Comparison of ENCODE assay signal across 11 cellular contexts in the genomic region with DNA sequence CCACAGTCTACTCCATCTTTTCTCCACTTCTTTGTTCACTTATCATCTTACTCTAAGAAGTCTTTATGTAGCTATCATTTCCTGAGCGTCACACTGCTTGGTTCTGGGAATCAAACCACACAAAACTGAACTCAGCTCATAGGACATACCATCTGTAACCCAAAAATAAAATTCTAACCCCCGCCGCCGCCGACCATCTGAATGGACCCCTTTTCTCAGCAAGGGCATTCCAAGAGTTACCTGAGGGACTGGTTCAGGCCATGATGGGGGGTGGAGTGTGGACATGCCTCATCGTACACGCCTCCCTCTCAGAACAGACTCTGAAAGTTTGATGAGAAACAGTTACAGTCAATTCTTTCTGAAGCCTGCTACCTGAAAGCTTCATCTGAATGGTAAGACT. TPM values are rescaled to one million over a fixed set of nuclear protein-coding genes. Genes with fewer than 3 reads are reported as not detected.
DNase-seq lines count a peak whose midpoint lies in the region; ATAC-seq and TF ChIP-seq lines count a peak whose summit lies in the region.
"Had no signal": no experiment of that assay in that cellular context is flagged by ENCODE, and none has a peak within 500 bp of the region (broad histone marks: within the 10 kb centered on the region; RNA-seq: fewer than 3 reads in every experiment).

No MANE protein-coding gene starts in this region.

- DNase-seq in CD4-positive, alpha-beta memory T cell = peak in 4 of 5 donors; percentile 46 to 65 (median 52)
- no peak for DNase-seq in neuronal stem cell (ENCODE audit: low spot score)
- DNase-seq in psoas muscle = no peak
- no peak for DNase-seq in DMS 273 treated with DMSO at 0.1 percent for 48 hours (lab: John Stamatoyannopoulos, UW)
- DNase-seq: RPMI8226, upper lobe of right lung had no signal

- no peaks in the 10 kb centered on the region for H3K79me1 ChIP-seq in neuronal stem cell (ENCODE audit: low read depth, low read length)

- no peaks in the 10 kb centered on the region for H3K9me3 ChIP-seq in CD4-positive, alpha-beta memory T cell (ENCODE audit: control insufficient read depth in 1 of 2, low read length in 2 of 2)
- H3K9me3 ChIP-seq in neuronal stem cell (replicated peaks in 1 of 2; ENCODE audit: control insufficient read depth in 2 of 2, insufficient read depth in 1 of 2, low read depth in 1 of 2, low read length in 2 of 2) (no peaks in the 10 kb centered on the region), psoas muscle (no peaks in the 10 kb centered on the region)
- H3K9me3 ChIP-seq: upper lobe of right lung had no signal

- peaks cover 0 to 13% of the 10 kb centered on the region in 2 donors for H3K36me3 Mint-ChIP-seq in CD4-positive, alpha-beta memory T cell
- peaks cover 7% of the 10 kb centered on the region for H3K36me3 Mint-ChIP-seq in T-helper 1 cell treated with Interleukin-12 subunit alpha and Interleukin-12 subunit beta and Interleukin-4 antibody, amounts not matched to agents 30 μg/mL and 1 μg/mL, for 36 hours (ENCODE audit: low read depth)
- no peaks in the 10 kb centered on the region for H3K36me3 Mint-ChIP-seq in activated naive CD4-positive, alpha-beta T cell treated with anti-CD3 and anti-CD28 coated beads, Interleukin-2, amount 50 U/mL, for 24 hours

- no peak overlapping the region for H2BK120ac ChIP-seq in neuronal stem cell (ENCODE audit: low read depth, low read length)

- peaks cover 83% of the 10 kb centered on the region for H3K4me1 ChIP-seq in CD4-positive, alpha-beta memory T cell (ENCODE audit: insufficient read depth, low read length)
- H3K4me1 ChIP-seq in neuronal stem cell (ENCODE audit: control insufficient read depth in 2 of 2, insufficient read depth in 1 of 2, low read depth in 1 of 2, low read length in 2 of 2) (peaks cover 13 to 15% of the 10 kb centered on the region in 2 donors), psoas muscle (no peaks in the 10 kb centered on the region)

- H2AK5ac ChIP-seq in neuronal stem cell (ENCODE audit: low read depth, low read length) = no peak overlapping the region

- WGBS in neuronal stem cell (ENCODE audit: extremely low coverage in 2 of 2, insufficient read length in 2 of 2, insufficient replicate concordance in 1 of 2), 2 donors = no CpG with 5 or more reads among the region's 7 CpGs
- 91 to 95% (median 92%) methylated on average over 7 of the region's 7 CpGs for WGBS in psoas muscle, 3 donors

- CTCF ChIA-PET in CD4-positive, alpha-beta memory T cell (lab: Charles Lee; ENCODE audit: partially characterized antibody) = interaction anchor here (0.5 to 17.0 kb wide), 9 partner anchors 8 to 293 kb away, joined by 3 to 623 read pairs (median 5); a partner anchor contains a TSS

- no peak overlapping the region for H3K9ac ChIP-seq in neuronal stem cell (ENCODE audit: low read depth, low read length, poor library complexity)

- H3K14ac ChIP-seq in neuronal stem cell (ENCODE audit: low read length) = no peak overlapping the region

- H3K18ac ChIP-seq in neuronal stem cell (ENCODE audit: low read length) = peak overlapping the region; percentile 91

- H3K4ac ChIP-seq in neuronal stem cell (ENCODE audit: low read length) = no peak overlapping the region

- no peak for TF ChIP-seq CTCF in psoas muscle (IDR thresholded peaks at IDR 0.05)

- H2AFZ ChIP-seq in neuronal stem cell (ENCODE audit: low read length) = peak overlapping the region; percentile 21

- peak overlapping the region in 1 of 2 donors; percentile 25 for H3K4me3 ChIP-seq in CD4-positive, alpha-beta memory T cell (ENCODE audit: low read length in 2 of 2)
- H3K4me3 ChIP-seq in neuronal stem cell (ENCODE audit: low read length in 2 of 2) (no peak overlapping the region), psoas muscle (no peak overlapping the region)
- H3K4me3 ChIP-seq: upper lobe of right lung had no signal

- ATAC-seq in GM19351 (IDR thresholded peaks at IDR 0.05; ENCODE audit: unreplicated experiment) (no peak), HG02610 (IDR thresholded peaks at IDR 0.05; ENCODE audit: unreplicated experiment) (no peak), psoas muscle (no peak)
- ATAC-seq: upper lobe of right lung had no signal

- no peak overlapping the region for H3K23ac ChIP-seq in neuronal stem cell (ENCODE audit: low read depth, low read length, poor library complexity)

- H3K9me3 Mint-ChIP-seq in CD4-positive, alpha-beta memory T cell = peaks cover 0 to 6% (median 0%) of the 10 kb centered on the region in 8 donors
- peaks cover 4% of the 10 kb centered on the region for H3K9me3 Mint-ChIP-seq in T-helper 1 cell treated with Interleukin-12 subunit alpha and Interleukin-12 subunit beta and Interleukin-4 antibody, amounts not matched to agents 30 μg/mL and 1 μg/mL, for 36 hours
- peaks cover 17% of the 10 kb centered on the region for H3K9me3 Mint-ChIP-seq in activated naive CD4-positive, alpha-beta T cell treated with anti-CD3 and anti-CD28 coated beads, Interleukin-2, amount 50 U/mL, for 24 hours

- H3K4me3 Mint-ChIP-seq in CD4-positive, alpha-beta memory T cell = peak overlapping the region; percentile 64 to 87 (median 76)
- peak overlapping the region; percentile 59 for H3K4me3 Mint-ChIP-seq in T-helper 1 cell treated with Interleukin-12 subunit alpha and Interleukin-12 subunit beta and Interleukin-4 antibody, amounts not matched to agents 30 μg/mL and 1 μg/mL, for 36 hours
- peak overlapping the region; percentile 76 for H3K4me3 Mint-ChIP-seq in activated naive CD4-positive, alpha-beta T cell treated with anti-CD3 and anti-CD28 coated beads, Interleukin-2, amount 50 U/mL, for 24 hours

- H3K27me3 ChIP-seq in CD4-positive, alpha-beta memory T cell (ENCODE audit: insufficient read depth, low read length) = no peaks in the 10 kb centered on the region
- H3K27me3 ChIP-seq in neuronal stem cell (ENCODE audit: control insufficient read depth in 3 of 3, insufficient read depth in 3 of 3, low read depth in 1 of 3, low read length in 3 of 3) (no peaks in the 10 kb centered on the region), psoas muscle (ENCODE audit: insufficient read depth in 3 of 3, low read length in 2 of 3) (no peaks in the 10 kb centered on the region)
- H3K27me3 ChIP-seq: upper lobe of right lung had no signal

- peaks cover 77 to 88% (median 81%) of the 10 kb centered on the region in 4 donors for H3K4me1 Mint-ChIP-seq in CD4-positive, alpha-beta memory T cell
- peaks cover 76% of the 10 kb centered on the region for H3K4me1 Mint-ChIP-seq in T-helper 1 cell treated with Interleukin-12 subunit alpha and Interleukin-12 subunit beta and Interleukin-4 antibody, amounts not matched to agents 30 μg/mL and 1 μg/mL, for 36 hours (ENCODE audit: low read depth)
- peaks cover 94% of the 10 kb centered on the region for H3K4me1 Mint-ChIP-seq in activated naive CD4-positive, alpha-beta T cell treated with anti-CD3 and anti-CD28 coated beads, Interleukin-2, amount 50 U/mL, for 24 hours

- no peaks in the 10 kb centered on the region for H3K36me3 ChIP-seq in CD4-positive, alpha-beta memory T cell (ENCODE audit: insufficient read depth, low read length)
- H3K36me3 ChIP-seq in neuronal stem cell (replicated peaks in 1 of 2; ENCODE audit: control insufficient read depth in 2 of 2, insufficient read depth in 2 of 2, low read length in 2 of 2) (no peaks in the 10 kb centered on the region), psoas muscle (ENCODE audit: insufficient read depth in 1 of 2, low read depth in 1 of 2) (no peaks in the 10 kb centered on the region)
- H3K36me3 ChIP-seq: upper lobe of right lung had no signal

- H4K91ac ChIP-seq in neuronal stem cell (ENCODE audit: low read depth, low read length, poor library complexity) = no peak overlapping the region

- H4K8ac ChIP-seq in neuronal stem cell (ENCODE audit: low read depth, low read length) = no peak overlapping the region

- intact Hi-C loops in CD4-positive, alpha-beta memory T cell (cut with micrococcal nuclease) = loop anchor here (10.0 kb wide), 1 partner anchor 250 kb away; a partner anchor contains a TSS
- intact Hi-C loops in psoas muscle (cut with DNase I) = no loop called here

- peaks cover 0 to 2% of the 10 kb centered on the region in 2 donors for H3K27me3 Mint-ChIP-seq in CD4-positive, alpha-beta memory T cell
- H3K27me3 Mint-ChIP-seq in T-helper 1 cell treated with Interleukin-12 subunit alpha and Interleukin-12 subunit beta and Interleukin-4 antibody, amounts not matched to agents 30 μg/mL and 1 μg/mL, for 36 hours (ENCODE audit: low read depth) = no peaks in the 10 kb centered on the region
- H3K27me3 Mint-ChIP-seq in activated naive CD4-positive, alpha-beta T cell treated with anti-CD3 and anti-CD28 coated beads, Interleukin-2, amount 50 U/mL, for 24 hours = no peaks in the 10 kb centered on the region

- no peak overlapping the region for H3K4me2 ChIP-seq in neuronal stem cell (ENCODE audit: insufficient read depth, low read length, poor library complexity, severe bottlenecking)

- no peak overlapping the region for H2BK15ac ChIP-seq in neuronal stem cell (ENCODE audit: low read length)

- H3K27ac Mint-ChIP-seq in CD4-positive, alpha-beta memory T cell = peak overlapping the region; percentile 87 to 100 (median 97)
- H3K27ac Mint-ChIP-seq in T-helper 1 cell treated with Interleukin-12 subunit alpha and Interleukin-12 subunit beta and Interleukin-4 antibody, amounts not matched to agents 30 μg/mL and 1 μg/mL, for 36 hours = peak overlapping the region; percentile 89
- H3K27ac Mint-ChIP-seq in activated naive CD4-positive, alpha-beta T cell treated with anti-CD3 and anti-CD28 coated beads, Interleukin-2, amount 50 U/mL, for 24 hours = peak overlapping the region; percentile 97

- peak overlapping the region; percentile 48 for H3K27ac ChIP-seq in CD4-positive, alpha-beta memory T cell (ENCODE audit: low read depth, low read length)
- H3K27ac ChIP-seq in neuronal stem cell (replicated peaks; ENCODE audit: low read length) (peak overlapping the region; percentile 29), psoas muscle (no peak overlapping the region)

- no peak overlapping the region for H2BK5ac ChIP-seq in neuronal stem cell (ENCODE audit: low read length)

- POLR2A ChIA-PET in CD4-positive, alpha-beta memory T cell (lab: Charles Lee; ENCODE audit: partially characterized antibody) = interaction anchor here (1.4 to 18.7 kb wide), 10 partner anchors 12 to 541 kb away, joined by 3 to 1434 read pairs (median 8); a partner anchor contains a TSS

- H2BK12ac ChIP-seq in neuronal stem cell (ENCODE audit: low read length) = no peak overlapping the region

RNA-seq across cellular contexts. Expression of a gene that starts 12.6 kb away (rescaled TPM):
- 1 to 10 TPM; 1.7 to 1.9 TPM for total RNA-seq in CD4-positive, alpha-beta memory T cell
- polyA plus RNA-seq in CD4-positive, alpha-beta memory T cell = 10 to 100 TPM; 15.6 to 18.2 TPM
- polyA plus RNA-seq in neuronal stem cell (2013, experiment 1 of 2) = not detected
- polyA plus RNA-seq in neuronal stem cell (2013, experiment 2 of 2) = 0.04 TPM
- total RNA-seq in psoas muscle = 1 to 10 TPM in 1 of 4 donors, under 1 TPM in 3; 0.41 to 2.2 (median 0.61) TPM
- polyA plus RNA-seq in psoas muscle = under 1 TPM; 0.24 to 0.90 (median 0.25) TPM
- total RNA-seq: endothelial cell of umbilical vein had no signal
- polyA plus RNA-seq: endothelial cell of umbilical vein had no signal

RNA-seq across cellular contexts. Expression of a gene that starts 14.4 kb away (rescaled TPM):
- total RNA-seq in CD4-positive, alpha-beta memory T cell = 100 to 1,000 TPM; 284 TPM
- polyA plus RNA-seq in CD4-positive, alpha-beta memory T cell = 100 to 1,000 TPM; 125 to 221 TPM
- polyA plus RNA-seq in neuronal stem cell (2013, experiment 1 of 2) = 0.32 TPM
- 0.19 TPM for polyA plus RNA-seq in neuronal stem cell (2013, experiment 2 of 2)
- 1 to 10 TPM; 1.2 to 2.1 (median 1.7) TPM for total RNA-seq in psoas muscle
- polyA plus RNA-seq in psoas muscle = under 1 TPM; 0.31 to 0.59 (median 0.51) TPM

Comparison
In these comparisons a context has a peak if more than half of its experiments do, and no peak if none do; other contexts are left out.
1. DNase-seq: peak in CD4-positive, alpha-beta memory T cell (4 of 5); none in neuronal stem cell (single experiment), psoas muscle (0 of 2) and DMS 273 treated with DMSO at 0.1 percent for 48 hours (single experiment).
2. RNA of a gene that starts 14.4 kb away (total RNA-seq): 284 TPM in CD4-positive, alpha-beta memory T cell; 1.2 to 2.1 TPM in psoas muscle; every median in the first group is over 10 times any median in the second.
3. Peak in every context shown above with its lines, with median percentiles within 50 percentile points of each other: H3K27ac Mint-ChIP-seq and H3K4me3 Mint-ChIP-seq.